Comparison of ENCODE assay signal across 8 cellular contexts in genomic region chr1:27603320-27603961, GRCh38. TPM values are rescaled to one million over a fixed set of nuclear protein-coding genes. Genes with fewer than 3 reads are reported as not detected.
A peak's percentile ranks its signal among the peaks of the same experiment; 100 is the strongest.
DNase-seq lines count a peak whose midpoint lies in the region; ATAC-seq, FAIRE-seq and TF ChIP-seq lines count a peak whose summit lies in the region.

No MANE protein-coding gene starts in this region.

- CTCF ChIA-PET in RWPE1 (lab: Yijun Ruan, JAX) (interaction anchor here (0.6 to 8.1 kb wide), 4 partner anchors 46 to 200 kb away, joined by 3 to 67 read pairs (median 3); no protein-coding TSS in a partner anchor), mammary epithelial cell (lab: Charles Lee; ENCODE audit: low non-redundant PET) (interaction anchor here (1.7 kb wide), 1 partner anchor 47 kb away, joined by 10 read pairs; no protein-coding TSS in a partner anchor)

- no peaks in the 10 kb centered on the region for H3K27me3 Mint-ChIP-seq in stimulated activated naive CD8-positive, alpha-beta T cell treated with anti-CD3 and anti-CD28 coated beads, Interleukin-15, amount 100 ng/mL, for 72 hours

- in situ Hi-C loops in mammary epithelial cell (cut with MboI; ENCODE audit: low sequenced_read_pairs in 2 of 2): loop anchor here (10.0 kb wide), 2 partner anchors 49 to 199 kb away; no protein-coding TSS in a partner anchor

- DNase-seq in GM12892 (ENCODE audit: insufficient read length) (peak; percentile 67), RWPE1 (ENCODE audit: low spot score) (peak; percentile 38), mammary epithelial cell (no peak), left lobe of liver (ENCODE audit: low spot score) (peak; percentile 56)
- peak; percentile 36 to 54 for DNase-seq in stimulated activated naive CD8-positive, alpha-beta T cell treated with anti-CD3 and anti-CD28 coated beads, Interleukin-15, amount 100 ng/mL, for 72 hours

- POLR2A ChIA-PET in RWPE1 (lab: Yijun Ruan, JAX; ENCODE audit: low non-redundant PET): interaction anchor here (0.7 to 1.0 kb wide), 2 partner anchors 22 to 47 kb away, joined by 5 to 6 read pairs; no protein-coding TSS in a partner anchor

- dilution Hi-C loops in mammary epithelial cell (cut with HindIII; ENCODE audit: low sequenced_read_pairs): no loop called here

- no peak for TF ChIP-seq POLR2A in GM12892 (IDR thresholded peaks at IDR 0.05; ENCODE audit: low read depth, low read length)

- intact Hi-C loops in mammary epithelial cell (cut with micrococcal nuclease): loop anchor here (2.0 to 5.0 kb wide), 2 partner anchors 35 to 96 kb away; no protein-coding TSS in a partner anchor

- peak overlapping the region in 1 of 2 donors; percentile 74 for H3K27ac Mint-ChIP-seq in stimulated activated naive CD8-positive, alpha-beta T cell treated with anti-CD3 and anti-CD28 coated beads, Interleukin-15, amount 100 ng/mL, for 72 hours

- H3K36me3 ChIP-seq in ACC112 (ENCODE audit: insufficient read depth, low read length): no peaks in the 10 kb centered on the region
- H3K36me3 ChIP-seq in mammary epithelial cell (ENCODE audit: insufficient read depth, low read length): no peaks in the 10 kb centered on the region

- H3K4me3 ChIP-seq in ACC112 (ENCODE audit: low read depth, low read length): peak overlapping the region; percentile 92
- peak overlapping the region; percentile 77 to 93 (median 78) for H3K4me3 ChIP-seq in mammary epithelial cell (replicated peaks in 1 of 3; ENCODE audit: insufficient read depth in 1 of 3, low read depth in 2 of 3, low read length in 3 of 3)

- peak; percentile 42 for ATAC-seq in left lobe of liver
- ATAC-seq in stimulated activated naive CD8-positive, alpha-beta T cell treated with anti-CD3 and anti-CD28 coated beads, Interleukin-15, amount 100 ng/mL, for 72 hours: peak; percentile 34
- no peak for ATAC-seq in GM21367 (IDR thresholded peaks at IDR 0.05; ENCODE audit: unreplicated experiment)
- ATAC-seq in GM21423 (IDR thresholded peaks at IDR 0.05; ENCODE audit: unreplicated experiment): no peak

- H4K20me1 ChIP-seq in mammary epithelial cell (ENCODE audit: insufficient read depth, low read length): peaks cover 8% of the 10 kb centered on the region

- H3K27me3 ChIP-seq in ACC112 (ENCODE audit: insufficient read depth, low read length) (no peaks in the 10 kb centered on the region), mammary epithelial cell (ENCODE audit: insufficient read depth, low read length) (no peaks in the 10 kb centered on the region)

- WGBS in mammary epithelial cell (ENCODE audit: low coverage, missing lambda C conversion rate): no CpG with 5 or more reads among the region's 51 CpGs

- H3K9me3 ChIP-seq in mammary epithelial cell (replicated peaks; ENCODE audit: insufficient read depth, low read length): no peaks in the 10 kb centered on the region

- no peak for TF ChIP-seq CTCF in RWPE1 (conservative IDR thresholded peaks at IDR 0.05; ENCODE audit: low read depth)
- TF ChIP-seq CTCF in mammary epithelial cell (conservative IDR thresholded peaks at IDR 0.05 in 1 of 2, IDR thresholded peaks at IDR 0.05 in 1 of 2; ENCODE audit: extremely low read depth in 1 of 2, insufficient read depth in 1 of 2, low read depth in 1 of 2, low read length in 2 of 2): no peak

- BruUV-seq in mammary epithelial cell (replicated peaks; lab: Mats Ljungman, UMichigan): no TSS peak

- peaks cover 23% of the 10 kb centered on the region for H3K4me1 Mint-ChIP-seq in stimulated activated naive CD8-positive, alpha-beta T cell treated with anti-CD3 and anti-CD28 coated beads, Interleukin-15, amount 100 ng/mL, for 72 hours

- peaks cover 46% of the 10 kb centered on the region for H3K4me1 ChIP-seq in ACC112 (ENCODE audit: control insufficient read depth, insufficient read depth, low read length, unreplicated experiment)
- H3K4me1 ChIP-seq in mammary epithelial cell (ENCODE audit: insufficient read depth, low read length): peaks cover 49% of the 10 kb centered on the region

- H3K79me2 ChIP-seq in ACC112 (ENCODE audit: control insufficient read depth, insufficient read depth, low read length, unreplicated experiment) (peaks cover 47% of the 10 kb centered on the region), mammary epithelial cell (ENCODE audit: insufficient read depth, low read length) (peaks cover 55% of the 10 kb centered on the region)

- peak overlapping the region; percentile 70 for H3K4me2 ChIP-seq in mammary epithelial cell (ENCODE audit: insufficient read depth, low read depth, low read length)

- FAIRE-seq in GM12892 (lab: Jason Lieb, UNC): no peak

- H3K9me3 Mint-ChIP-seq in stimulated activated naive CD8-positive, alpha-beta T cell treated with anti-CD3 and anti-CD28 coated beads, Interleukin-15, amount 100 ng/mL, for 72 hours: no peaks in the 10 kb centered on the region

- H3K4me3 Mint-ChIP-seq in stimulated activated naive CD8-positive, alpha-beta T cell treated with anti-CD3 and anti-CD28 coated beads, Interleukin-15, amount 100 ng/mL, for 72 hours: peak overlapping the region; percentile 81 to 98

- H2AFZ ChIP-seq in ACC112 (ENCODE audit: low read length, unreplicated experiment) (no peak overlapping the region), mammary epithelial cell (ENCODE audit: low read depth, low read length) (peak overlapping the region; percentile 81)

- peak overlapping the region; percentile 52; the same call in 1 of the 2 replicates for H3K27ac ChIP-seq in ACC112 (ENCODE audit: low read depth, low read length)
- peak overlapping the region; percentile 93 for H3K27ac ChIP-seq in RWPE1
- peak overlapping the region; percentile 33 for H3K27ac ChIP-seq in mammary epithelial cell (ENCODE audit: insufficient read depth, low read depth, low read length)

- H3K9ac ChIP-seq in mammary epithelial cell (ENCODE audit: insufficient read depth, low read length): peak overlapping the region; percentile 60

RNA-seq across cellular contexts. Expression of gene AHDC1, which starts 0.5 kb away (rescaled TPM):
- 2.8 TPM for polyA plus RNA-seq in GM12892 (2012; ENCODE audit: missing spikeins)
- total RNA-seq in mammary epithelial cell (10 to 100 TPM; 35.3 to 51.8 TPM), left lobe of liver (20.0 TPM)
- 8.0 TPM for polyA plus RNA-seq in mammary epithelial cell
- polyA minus RNA-seq in mammary epithelial cell: 21.4 TPM

RNA-seq across cellular contexts. Expression of gene FGR, which starts 31.5 kb away (rescaled TPM):
- polyA plus RNA-seq in GM12892 (2012; ENCODE audit: missing spikeins): 43.6 TPM
- total RNA-seq in mammary epithelial cell: under 1 TPM; 0.50 to 0.56 TPM
- 0.06 TPM for polyA plus RNA-seq in mammary epithelial cell
- not detected for polyA minus RNA-seq in mammary epithelial cell
- 3.0 TPM for total RNA-seq in left lobe of liver

Comparison
In these comparisons a context has a peak if more than half of its experiments do, and no peak if none do; other contexts are left out.
1. H3K27ac ChIP-seq: peak in every context shown above with its lines; median percentile 93 in RWPE1; 52 in ACC112; 33 in mammary epithelial cell.
2. ATAC-seq: peak in left lobe of liver (single experiment) and stimulated activated naive CD8-positive, alpha-beta T cell treated with anti-CD3 and anti-CD28 coated beads, Interleukin-15, amount 100 ng/mL, for 72 hours (single experiment); none in GM21367 (single experiment) and GM21423 (single experiment).